ENCODE assay signal across 16 cellular contexts in the genomic region with DNA sequence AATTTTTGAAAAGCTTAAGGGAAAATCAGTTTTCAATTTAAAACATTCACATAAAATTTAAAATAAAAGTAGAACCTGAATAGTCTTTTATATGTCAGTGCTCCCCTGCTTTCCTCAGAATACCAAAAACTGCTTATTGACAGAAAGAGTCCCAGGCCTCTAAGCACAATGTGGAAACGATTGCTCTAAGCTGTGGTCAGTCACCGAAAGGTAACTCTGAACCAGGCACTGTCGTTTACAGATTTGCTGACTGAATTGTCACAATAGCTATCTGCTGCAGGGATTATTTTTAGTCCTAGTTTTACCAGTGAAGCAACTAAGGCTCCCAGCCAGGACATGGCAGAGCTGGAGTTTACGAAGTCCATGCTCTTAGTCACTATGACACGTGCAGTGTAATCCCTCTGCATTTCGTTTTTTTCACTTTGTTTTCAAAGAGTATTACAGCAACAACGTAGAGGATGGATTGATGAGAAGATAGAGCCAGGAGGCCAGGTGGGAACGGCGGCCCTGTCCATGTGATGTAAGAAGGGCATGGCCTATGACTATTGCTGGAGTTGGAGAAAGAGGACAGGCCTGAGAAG. TPM values are rescaled to one million over a fixed set of nuclear protein-coding genes. Genes with fewer than 3 reads are reported as not detected.
DNase-seq lines count a peak whose midpoint lies in the region; ATAC-seq and TF ChIP-seq lines count a peak whose summit lies in the region.
"Had no signal": no experiment of that assay in that cellular context is flagged by ENCODE, and none has a peak within 500 bp of the region (broad histone marks: within the 10 kb centered on the region; RNA-seq: fewer than 3 reads in every experiment).

No MANE protein-coding gene starts in this region.

- H3K36me3 ChIP-seq in mammary epithelial cell (ENCODE audit: insufficient read depth, low read length), result no peaks in the 10 kb centered on the region

- H3K4me1 ChIP-seq in mammary epithelial cell (ENCODE audit: insufficient read depth, low read length), result no peaks in the 10 kb centered on the region
- H3K4me1 ChIP-seq: testis had no signal

- intact Hi-C loops in mammary epithelial cell (cut with micrococcal nuclease) (no loop called here), left cardiac atrium (cut with DNase I) (loop anchor here in 1 of 2 donors (10.0 kb wide), 1 partner anchor 76 kb away; no protein-coding TSS in a partner anchor)

- no peak overlapping the region for H3K4me2 ChIP-seq in mammary epithelial cell (ENCODE audit: insufficient read depth, low read depth, low read length)

- H3K4me3 ChIP-seq in mammary epithelial cell (replicated peaks in 1 of 3; ENCODE audit: insufficient read depth in 1 of 3, low read depth in 2 of 3, low read length in 3 of 3), result no peak overlapping the region
- H3K4me3 ChIP-seq: lung, testis had no signal

- no peak for TF ChIP-seq CTCF in mammary epithelial cell (conservative IDR thresholded peaks at IDR 0.05 in 1 of 2, IDR thresholded peaks at IDR 0.05 in 1 of 2; ENCODE audit: extremely low read depth in 1 of 2, insufficient read depth in 1 of 2, low read depth in 1 of 2, low read length in 2 of 2)

- no peak overlapping the region for H3K27ac ChIP-seq in mammary epithelial cell (ENCODE audit: insufficient read depth, low read depth, low read length)
- H3K27ac ChIP-seq: testis had no signal

- no peak overlapping the region for H3K9ac ChIP-seq in mammary epithelial cell (ENCODE audit: insufficient read depth, low read length)

- H3K27me3 ChIP-seq in mammary epithelial cell (ENCODE audit: insufficient read depth, low read length), result no peaks in the 10 kb centered on the region
- H3K27me3 ChIP-seq: testis had no signal

- peak; percentile 34 for DNase-seq in LHCN-M2 (ENCODE audit: low read depth)
- peak; percentile 47 for DNase-seq in mammary epithelial cell
- DNase-seq in left cardiac atrium, result no peak
- peak; percentile 47 for DNase-seq in stromal cell of bone marrow (ENCODE audit: low read depth)
- DNase-seq in medulla oblongata (ENCODE audit: extremely low spot score), result no peak
- no peak for DNase-seq in cerebellar cortex (ENCODE audit: low spot score)
- no peak for DNase-seq in midbrain (lab: John Stamatoyannopoulos, UW)
- DNase-seq: activated CD8-positive, alpha-beta memory T cell treated with anti-CD3 and anti-CD28 coated beads for 24 hours; amygdala; EL; erythroblast; Kasumi-1; NCI-H146; testis had no signal

- ATAC-seq in left cardiac atrium, result peak; percentile 51 to 59

- BruUV-seq in mammary epithelial cell (replicated peaks; lab: Mats Ljungman, UMichigan), result no TSS peak

- CTCF ChIA-PET in mammary epithelial cell (lab: Charles Lee; ENCODE audit: low non-redundant PET), result interaction anchor here (0.6 kb wide), 1 partner anchor 128 kb away, joined by 7 read pairs; no protein-coding TSS in a partner anchor

- 35% methylated on average over 9 of the region's 9 CpGs for WGBS in mammary epithelial cell (ENCODE audit: low coverage, missing lambda C conversion rate)

- in situ Hi-C loops in mammary epithelial cell (cut with MboI; ENCODE audit: low sequenced_read_pairs in 2 of 2), result no loop called here

- no peaks in the 10 kb centered on the region for H3K79me2 ChIP-seq in mammary epithelial cell (ENCODE audit: insufficient read depth, low read length)

- peak overlapping the region; percentile 19 for H2AFZ ChIP-seq in mammary epithelial cell (ENCODE audit: low read depth, low read length)

- H4K20me1 ChIP-seq in mammary epithelial cell (ENCODE audit: insufficient read depth, low read length), result no peaks in the 10 kb centered on the region

- H3K9me3 ChIP-seq in mammary epithelial cell (replicated peaks; ENCODE audit: insufficient read depth, low read length), result no peaks in the 10 kb centered on the region
- H3K9me3 ChIP-seq: testis had no signal

- dilution Hi-C loops in mammary epithelial cell (cut with HindIII; ENCODE audit: low sequenced_read_pairs), result no loop called here

RNA-seq across cellular contexts. Expression of a gene that starts 28.1 kb away (rescaled TPM):
- total RNA-seq in LHCN-M2 (2014; rRNA removed) (not detected in 2 replicates), mammary epithelial cell (not detected), left cardiac atrium (not detected)
- not detected for polyA plus RNA-seq in LHCN-M2 (2012)
- polyA plus RNA-seq in mammary epithelial cell, result not detected
- not detected for polyA minus RNA-seq in mammary epithelial cell
- total RNA-seq: lung had no signal
- polyA plus RNA-seq: CD14-positive monocyte, lung had no signal

Comparison
In these comparisons a context has a peak if more than half of its experiments do, and no peak if none do; other contexts are left out.
1. DNase-seq: peak in LHCN-M2 (single experiment), mammary epithelial cell (single experiment) and stromal cell of bone marrow (single experiment); none in left cardiac atrium (single experiment), medulla oblongata (single experiment), cerebellar cortex (single experiment) and midbrain (single experiment).